ENCODE assay signal across 20 cellular contexts in genomic region chr6:140283197-140283596, GRCh38.
"Had no signal": no experiment of that assay in that cellular context is flagged by ENCODE, and none has a peak within 500 bp of the region (broad histone marks: within the 10 kb centered on the region; RNA-seq: fewer than 3 reads in every experiment).

No MANE protein-coding gene starts in this region.

- ATAC-seq: left cardiac atrium; left lung; lower lobe of right lung; natural killer cell; psoas muscle; stimulated activated naive B cell treated with anti-CD40 and anti-IgM and Interleukin-4, amounts not matched to agents 10 μg/mL and 1 μg/mL and 100 μg/mL, for 72 hours; stimulated activated naive CD8-positive, alpha-beta T cell treated with anti-CD3 and anti-CD28 coated beads, Interleukin-15, Interleukin-2, amounts not matched to agents 100 U/mL and 50 U/mL, for 24 hours had no signal

- DNase-seq: hippocampal formation; kidney glomerular epithelial cell; left cardiac atrium; left lung; lower lobe of right lung; mammary epithelial cell; mesenchymal stem cell; naive B cell; natural killer cell; nephron progenitor cell; occipital lobe; psoas muscle; right lobe of liver; stimulated activated CD4-positive, alpha-beta T cell treated with anti-CD3 and anti-CD28 coated beads, Interleukin-1b, Interleukin-23, amount 100 ng/mL, for 48 hours; stimulated activated CD4-positive, alpha-beta T cell treated with anti-CD3 and anti-CD28 coated beads, Interleukin-2, amount 100 ng/mL, for 48 hours; stimulated activated CD4-positive, alpha-beta T cell treated with anti-CD3 and anti-CD28 coated beads, Interleukin-4, amount 100 ng/mL, for 4 hours; stimulated activated CD8-positive, alpha-beta memory T cell treated with anti-CD3 and anti-CD28 coated beads, Interleukin-4, amount 100 ng/mL, for 48 hours; stimulated activated naive B cell treated with anti-CD40 and anti-IgM and Interleukin-4, amounts not matched to agents 10 μg/mL and 1 μg/mL and 100 μg/mL, for 72 hours; stimulated activated naive CD8-positive, alpha-beta T cell treated with anti-CD3 and anti-CD28 coated beads, Interleukin-15, Interleukin-2, amounts not matched to agents 100 U/mL and 50 U/mL, for 24 hours; uterus had no signal
